ENCODE assay signal across 13 cellular contexts in the genomic region with DNA sequence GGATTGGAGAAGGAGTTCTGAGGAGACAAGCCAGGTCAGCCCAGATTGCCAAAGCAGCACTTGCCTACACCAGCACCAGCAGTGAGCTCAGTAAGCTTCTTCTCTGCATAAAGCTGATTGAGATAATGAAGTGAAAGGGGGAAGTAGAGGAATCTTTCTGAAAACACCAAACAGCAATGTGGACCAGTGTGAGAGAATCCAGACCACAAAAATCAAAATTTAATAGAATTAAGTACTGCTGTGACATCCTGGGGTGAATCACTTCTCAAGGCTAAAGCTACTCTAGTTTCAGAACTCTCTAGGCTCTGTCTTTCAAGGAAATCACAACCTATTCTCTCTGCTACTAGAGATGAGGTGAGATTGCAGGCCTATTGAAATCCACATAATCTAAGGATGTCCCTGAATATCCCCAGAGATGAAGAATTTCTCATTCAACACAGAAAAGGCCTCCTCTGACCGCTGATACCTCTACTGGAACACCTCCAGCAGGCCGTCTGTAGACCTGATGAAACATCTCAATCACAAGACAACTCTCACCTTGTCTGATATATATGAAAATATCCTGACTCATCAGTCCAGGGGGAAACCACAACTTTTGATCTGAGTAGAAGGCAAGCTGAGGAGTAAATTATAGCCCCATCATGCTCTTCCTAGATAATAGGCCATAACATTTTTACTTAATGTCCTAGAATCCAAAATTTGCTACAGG. TPM values are rescaled to one million over a fixed set of nuclear protein-coding genes. Genes with fewer than 3 reads are reported as not detected.
A peak's percentile ranks its signal among the peaks of the same experiment; 100 is the strongest.
DNase-seq lines count a peak whose midpoint lies in the region; ATAC-seq lines count a peak whose summit lies in the region.
"Had no signal": no experiment of that assay in that cellular context is flagged by ENCODE, and none has a peak within 500 bp of the region (broad histone marks: within the 10 kb centered on the region; RNA-seq: fewer than 3 reads in every experiment).

A gene (minus strand): TSS at position 127 of the 709 bp plus-strand sequence. CDS start 141 bp downstream, outside the sequence.

- no peak for DNase-seq in activated naive CD8-positive, alpha-beta T cell treated with anti-CD3 and anti-CD28 coated beads for 36 hours
- no peak for DNase-seq in NCI-H1048 (lab: John Stamatoyannopoulos, UW)
- DNase-seq in superior temporal gyrus (ENCODE audit: extremely low spot score) = no peak
- DNase-seq in DMS53 (lab: John Stamatoyannopoulos, UW) = no peak
- DNase-seq: activated naive CD8-positive, alpha-beta T cell treated with anti-CD3 and anti-CD28 coated beads, Interleukin-2, amount 10 ng/mL, durations not matched to agents 7 days and 5 days; nephron progenitor cell; OCI-M1 had no signal

- peak within 1 kb of the TSS; percentile 29 for H3K27ac Mint-ChIP-seq in activated naive CD8-positive, alpha-beta T cell treated with anti-CD3 and anti-CD28 coated beads for 36 hours
- H3K27ac Mint-ChIP-seq: activated naive CD8-positive, alpha-beta T cell treated with anti-CD3 and anti-CD28 coated beads, Interleukin-2, amount 10 ng/mL, durations not matched to agents 7 days and 5 days; nephron progenitor cell had no signal

- H3K4me3 Mint-ChIP-seq in activated naive CD8-positive, alpha-beta T cell treated with anti-CD3 and anti-CD28 coated beads for 36 hours = no peak within 1 kb of the TSS
- H3K4me3 Mint-ChIP-seq: activated naive CD8-positive, alpha-beta T cell treated with anti-CD3 and anti-CD28 coated beads, Interleukin-2, amount 10 ng/mL, durations not matched to agents 7 days and 5 days; nephron progenitor cell had no signal

- peaks cover 12% of the 10 kb centered on the region for H3K27me3 Mint-ChIP-seq in activated naive CD8-positive, alpha-beta T cell treated with anti-CD3 and anti-CD28 coated beads for 36 hours

- peak; percentile 78 for ATAC-seq in GM18511 (IDR thresholded peaks at IDR 0.05; ENCODE audit: unreplicated experiment)
- ATAC-seq in GM21381 (IDR thresholded peaks at IDR 0.05; ENCODE audit: unreplicated experiment) = peak; percentile 53
- ATAC-seq in HG03135 (IDR thresholded peaks at IDR 0.05; ENCODE audit: unreplicated experiment) = peak; percentile 66
- ATAC-seq in HG03025 (IDR thresholded peaks at IDR 0.05; ENCODE audit: low FRiP score, unreplicated experiment) = no peak

- H3K9me3 Mint-ChIP-seq in activated naive CD8-positive, alpha-beta T cell treated with anti-CD3 and anti-CD28 coated beads for 36 hours = no peaks in the 10 kb centered on the region
- H3K9me3 Mint-ChIP-seq: activated naive CD8-positive, alpha-beta T cell treated with anti-CD3 and anti-CD28 coated beads, Interleukin-2, amount 10 ng/mL, durations not matched to agents 7 days and 5 days; nephron progenitor cell had no signal

- H3K4me1 Mint-ChIP-seq in activated naive CD8-positive, alpha-beta T cell treated with anti-CD3 and anti-CD28 coated beads for 36 hours = peaks cover 15% of the 10 kb centered on the region
- H3K4me1 Mint-ChIP-seq: nephron progenitor cell had no signal

- no peaks in the 10 kb centered on the region for H3K36me3 Mint-ChIP-seq in activated naive CD8-positive, alpha-beta T cell treated with anti-CD3 and anti-CD28 coated beads for 36 hours
- H3K36me3 Mint-ChIP-seq: activated naive CD8-positive, alpha-beta T cell treated with anti-CD3 and anti-CD28 coated beads, Interleukin-2, amount 10 ng/mL, durations not matched to agents 7 days and 5 days had no signal

RNA-seq across cellular contexts. Expression of the gene that starts here (rescaled TPM):
- not detected for total RNA-seq in activated naive CD8-positive, alpha-beta T cell treated with anti-CD3 and anti-CD28 coated beads for 36 hours
- total RNA-seq: activated naive CD8-positive, alpha-beta T cell treated with anti-CD3 and anti-CD28 coated beads, Interleukin-2, amount 10 ng/mL, durations not matched to agents 7 days and 5 days; H1; vagina had no signal
